ENCODE assay signal across 27 cellular contexts in the genomic region with DNA sequence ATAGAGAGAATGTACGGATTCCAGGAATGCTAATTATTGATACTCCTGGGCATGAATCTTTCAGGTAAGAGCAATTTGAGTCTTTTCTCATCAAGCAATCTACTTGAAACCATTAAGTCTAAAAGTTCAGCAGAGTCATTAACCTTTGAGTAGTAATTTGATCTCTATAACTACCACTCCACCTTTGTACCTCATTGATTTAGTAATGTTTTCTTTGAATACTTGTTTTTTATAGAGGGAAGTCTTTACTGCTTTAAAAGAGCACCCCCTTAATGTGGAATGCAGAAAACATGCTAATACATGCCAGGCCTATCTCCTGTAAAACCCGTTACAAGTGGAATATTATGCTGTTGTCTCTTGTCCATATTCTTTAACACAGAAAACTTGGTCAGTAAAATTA.
"Had no signal": no experiment of that assay in that cellular context is flagged by ENCODE, and none has a peak within 500 bp of the region (broad histone marks: within the 10 kb centered on the region; RNA-seq: fewer than 3 reads in every experiment).

No MANE protein-coding gene starts in this region.

- H3K9me3 Mint-ChIP-seq: dendritic cell treated with granulocyte-macrophage colony-stimulating factor and Interleukin-4, amounts not matched to agents 40 ng/mL and 50 ng/mL, for 4 days; endodermal cell; naive B cell; natural killer cell treated with Interleukin-12 subunit alpha and Interleukin-12 subunit beta and Interleukin-15 and Interleukin-18, amount 100 ng/mL, for 72 hours; neural crest cell had no signal

- H3K27me3 Mint-ChIP-seq: dendritic cell treated with granulocyte-macrophage colony-stimulating factor and Interleukin-4, amounts not matched to agents 40 ng/mL and 50 ng/mL, for 4 days; naive B cell; natural killer cell treated with Interleukin-12 subunit alpha and Interleukin-12 subunit beta and Interleukin-15 and Interleukin-18, amount 100 ng/mL, for 72 hours; stimulated activated memory B cell treated with anti-CD40 and anti-IgM and Interleukin-4, amounts not matched to agents 10 μg/mL and 1 μg/mL and 100 μg/mL, for 72 hours had no signal

- H3K4me1 Mint-ChIP-seq: endodermal cell, mesothelial cell of epicardium, neural crest cell had no signal

- H3K4me3 Mint-ChIP-seq: dendritic cell treated with granulocyte-macrophage colony-stimulating factor and Interleukin-4, amounts not matched to agents 40 ng/mL and 50 ng/mL, for 4 days; endodermal cell; mesothelial cell of epicardium; naive B cell; natural killer cell treated with Interleukin-12 subunit alpha and Interleukin-12 subunit beta and Interleukin-15 and Interleukin-18, amount 100 ng/mL, for 72 hours; neural crest cell; stimulated activated memory B cell treated with anti-CD40 and anti-IgM and Interleukin-4, amounts not matched to agents 10 μg/mL and 1 μg/mL and 100 μg/mL, for 72 hours had no signal

- H3K4me3 ChIP-seq: colonic mucosa, gastrocnemius medialis, mucosa of descending colon, pancreas, right atrium auricular region, sigmoid colon, spleen, thoracic aorta, tibial nerve, upper lobe of left lung, uterus had no signal

- H3K4me1 ChIP-seq: colonic mucosa, gastrocnemius medialis, pancreas, right atrium auricular region, sigmoid colon, spleen, tibial nerve, upper lobe of left lung, uterus had no signal

- H3K9me3 ChIP-seq: colonic mucosa, gastrocnemius medialis, mucosa of descending colon, neutrophil, pancreas, sigmoid colon, spleen, thoracic aorta, tibial nerve, upper lobe of left lung, uterus had no signal

- H3K27ac Mint-ChIP-seq: dendritic cell treated with granulocyte-macrophage colony-stimulating factor and Interleukin-4, amounts not matched to agents 40 ng/mL and 50 ng/mL, for 4 days; endodermal cell; mesothelial cell of epicardium; natural killer cell treated with Interleukin-12 subunit alpha and Interleukin-12 subunit beta and Interleukin-15 and Interleukin-18, amount 100 ng/mL, for 72 hours; stimulated activated memory B cell treated with anti-CD40 and anti-IgM and Interleukin-4, amounts not matched to agents 10 μg/mL and 1 μg/mL and 100 μg/mL, for 72 hours had no signal

- H3K27me3 ChIP-seq: colonic mucosa, gastrocnemius medialis, neutrophil, pancreas, right atrium auricular region, sigmoid colon, spleen, tibial nerve, upper lobe of left lung, uterus had no signal

- H3K36me3 ChIP-seq: uterus had no signal

- ATAC-seq: esophagus mucosa; gastrocnemius medialis; mucosa of descending colon; natural killer cell treated with Interleukin-12 subunit alpha and Interleukin-12 subunit beta and Interleukin-15 and Interleukin-18, amount 100 ng/mL, for 72 hours; pancreas; stimulated activated memory B cell treated with anti-CD40 and anti-IgM and Interleukin-4, amounts not matched to agents 10 μg/mL and 1 μg/mL and 100 μg/mL, for 72 hours; stimulated activated naive CD8-positive, alpha-beta T cell treated with anti-CD3 and anti-CD28 coated beads, Interleukin-15, Interleukin-2, amounts not matched to agents 100 U/mL and 50 U/mL, for 24 hours had no signal

- DNase-seq: colonic mucosa; effector CD8-positive, alpha-beta T cell; endodermal cell; foreskin fibroblast; gastrocnemius medialis; head of caudate nucleus; mesenchymal stem cell; mucosa of descending colon; naive B cell; pancreas; sigmoid colon; spleen; stimulated activated CD4-positive, alpha-beta T cell treated with anti-CD3 and anti-CD28 coated beads, Interleukin-4, amount 100 ng/mL, for 4 hours; stimulated activated naive CD8-positive, alpha-beta T cell treated with anti-CD3 and anti-CD28 coated beads, Interleukin-15, Interleukin-2, amounts not matched to agents 100 U/mL and 50 U/mL, for 24 hours; upper lobe of left lung; uterus had no signal

- H3K27ac ChIP-seq: colonic mucosa, epithelial cell of prostate, gastrocnemius medialis, neutrophil, pancreas, right atrium auricular region, sigmoid colon, spleen, thoracic aorta, tibial nerve, upper lobe of left lung, uterus had no signal
